Comparison of ENCODE assay signal across 8 cellular contexts in the genomic region with DNA sequence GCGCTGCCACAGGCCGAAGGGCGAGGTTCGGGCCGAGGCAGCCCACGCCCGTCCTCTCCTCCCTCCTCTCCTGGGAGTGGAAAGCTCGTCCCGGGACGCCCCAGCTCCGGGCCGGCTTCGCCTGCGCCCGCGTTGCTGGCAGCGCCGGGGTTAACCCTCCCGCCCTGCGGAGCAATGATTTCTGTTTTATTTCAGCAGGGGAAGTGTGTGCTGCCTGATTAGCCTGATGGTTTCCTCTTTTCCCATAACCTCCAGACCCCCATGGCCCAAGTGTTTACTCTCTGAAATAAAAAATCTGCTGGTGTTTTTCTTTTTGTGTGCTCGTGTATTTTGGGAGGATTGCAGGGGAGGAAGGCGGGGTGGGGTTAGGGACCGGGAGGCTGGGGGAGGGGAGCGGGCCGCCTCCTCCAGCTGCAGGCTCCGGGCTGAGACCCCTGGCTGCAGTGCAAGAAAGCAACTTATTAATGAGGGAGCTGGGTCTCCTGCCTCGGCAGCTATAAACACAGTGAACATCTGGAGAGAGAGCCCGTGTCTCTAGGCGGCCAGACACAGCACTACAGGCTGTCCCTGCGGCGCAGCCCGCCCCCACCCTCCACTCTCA. TPM values are rescaled to one million over a fixed set of nuclear protein-coding genes. Genes with fewer than 3 reads are reported as not detected.
DNase-seq lines count a peak whose midpoint lies in the region; ATAC-seq and TF ChIP-seq lines count a peak whose summit lies in the region.

No MANE protein-coding gene starts in this region.

- BruUV-seq in OCI-LY7 (replicated peaks; lab: Mats Ljungman, UMichigan), result no TSS peak

- TF ChIP-seq CTCF in OCI-LY7 (conservative IDR thresholded peaks at IDR 0.05; ENCODE audit: low read length), result no peak
- TF ChIP-seq CTCF in chondrocyte (IDR thresholded peaks at IDR 0.05), result peak; percentile 53

- POLR2A ChIA-PET in OCI-LY7 (lab: Charles Lee), result interaction anchor here (1.0 to 10.2 kb wide), 9 partner anchors 14 to 185 kb away, joined by 3 to 89 read pairs (median 5); no protein-coding TSS in a partner anchor

- peak overlapping the region; percentile 75 for H3K4me3 Mint-ChIP-seq in chondrocyte (ENCODE audit: unreplicated experiment)

- peaks cover 43% of the 10 kb centered on the region for H3K4me1 Mint-ChIP-seq in chondrocyte (ENCODE audit: low read depth)

- DNase-seq in EH (ENCODE audit: low read depth) (peak; percentile 44), OCI-LY7 (ENCODE audit: low spot score) (peak; percentile 48), chondrocyte (ENCODE audit: low spot score) (no peak), left kidney (ENCODE audit: low read depth, low spot score) (peak; percentile 89), NCI-H187 treated with DMSO at 0.1 percent for 48 hours (lab: John Stamatoyannopoulos, UW) (no peak), cerebellar nuclear complex (lab: John Stamatoyannopoulos, UW) (no peak)
- peak; percentile 9 for DNase-seq in stimulated activated naive CD4-positive, alpha-beta T cell treated with Interleukin-2 at 50 U/mL for 16 hours (lab: John Stamatoyannopoulos, UW)

- no peaks in the 10 kb centered on the region for H3K27me3 Mint-ChIP-seq in chondrocyte (ENCODE audit: low read depth)

- H3K4me3 ChIP-seq in OCI-LY7 (ENCODE audit: low read depth, low read length, poor library complexity, severe bottlenecking), result peak overlapping the region; percentile 38

- H3K36me3 Mint-ChIP-seq in chondrocyte (ENCODE audit: low read depth), result no peaks in the 10 kb centered on the region

- CTCF ChIA-PET in OCI-LY7 (lab: Charles Lee; ENCODE audit: unreplicated experiment), result interaction anchor here (0.7 to 1.9 kb wide), 3 partner anchors 77 to 1894 kb away, joined by 3 to 5 read pairs (median 3); no protein-coding TSS in a partner anchor

- H4K20me1 ChIP-seq in OCI-LY7 (ENCODE audit: insufficient read depth, low read length), result no peaks in the 10 kb centered on the region

- no peaks in the 10 kb centered on the region for H3K9me2 ChIP-seq in OCI-LY7 (ENCODE audit: insufficient read depth, low read length)

- no peak for ATAC-seq in GM21526 (IDR thresholded peaks at IDR 0.05; ENCODE audit: low FRiP score, unreplicated experiment)

- peaks cover 4% of the 10 kb centered on the region; the same call in 1 of the 2 replicates for H3K79me2 ChIP-seq in OCI-LY7 (ENCODE audit: insufficient read depth, low read depth, low read length)

- intact Hi-C loops in OCI-LY7 (cut with micrococcal nuclease; ENCODE audit: unreplicated experiment), result no loop called here

- no peaks in the 10 kb centered on the region for H3K36me3 ChIP-seq in OCI-LY7 (ENCODE audit: insufficient read depth, low read length)

- peaks cover 92% of the 10 kb centered on the region for H3K4me1 ChIP-seq in OCI-LY7 (ENCODE audit: insufficient read depth, low read length, poor library complexity, severe bottlenecking)

- no peak overlapping the region for H3K27ac Mint-ChIP-seq in chondrocyte (ENCODE audit: unreplicated experiment)

- H2AFZ ChIP-seq in OCI-LY7 (ENCODE audit: low read length), result peak overlapping the region; percentile 90

- H3K9me3 Mint-ChIP-seq in chondrocyte (ENCODE audit: low read depth), result no peaks in the 10 kb centered on the region

- H3K27ac ChIP-seq in OCI-LY7 (ENCODE audit: low read depth, low read length, poor library complexity, severe bottlenecking), result peak overlapping the region; percentile 57

- H3K4me2 ChIP-seq in OCI-LY7 (ENCODE audit: low read length), result peak overlapping the region; percentile 78

- H3K9me3 ChIP-seq in OCI-LY7 (ENCODE audit: low read length), result no peaks in the 10 kb centered on the region

RNA-seq across cellular contexts. Expression of gene ETS1, which starts 38.6 kb away (rescaled TPM):
- total RNA-seq in OCI-LY7 (2014; rRNA removed; shearing (Covaris generic)), result 203 and 210 TPM in 2 replicates
- total RNA-seq in OCI-LY7 (2022) (466 and 503 TPM in 2 replicates), chondrocyte (31.6 to 115 TPM (median 115 TPM) in 3 replicates)

Comparison
In these comparisons a context has a peak if more than half of its experiments do, and no peak if none do; other contexts are left out.
1. DNase-seq: peak in EH (single experiment), OCI-LY7 (single experiment), left kidney (single experiment) and stimulated activated naive CD4-positive, alpha-beta T cell treated with Interleukin-2 at 50 U/mL for 16 hours (single experiment); none in chondrocyte (single experiment), NCI-H187 treated with DMSO at 0.1 percent for 48 hours (single experiment) and cerebellar nuclear complex (0 of 2).